In genomic region chr22:20424937-20425587, GRCh38 we compare ENCODE assay signal across 9 cellular contexts. TPM values are rescaled to one million over a fixed set of nuclear protein-coding genes. Genes with fewer than 3 reads are reported as not detected.
DNase-seq lines count a peak whose midpoint lies in the region; ATAC-seq, FAIRE-seq and TF ChIP-seq lines count a peak whose summit lies in the region.
"Had no signal": no experiment of that assay in that cellular context is flagged by ENCODE, and none has a peak within 500 bp of the region (broad histone marks: within the 10 kb centered on the region; RNA-seq: fewer than 3 reads in every experiment).

No MANE protein-coding gene starts in this region.

- H3K9me3 ChIP-seq in breast epithelium (no peaks in the 10 kb centered on the region), mammary epithelial cell (replicated peaks; ENCODE audit: insufficient read depth, low read length) (no peaks in the 10 kb centered on the region), keratinocyte (ENCODE audit: control insufficient read depth, low read depth, low read length) (no peaks in the 10 kb centered on the region), tibial artery (no peaks in the 10 kb centered on the region), prostate gland (no peaks in the 10 kb centered on the region)

- no TSS peak for BruUV-seq in mammary epithelial cell (replicated peaks; lab: Mats Ljungman, UMichigan)

- TF ChIP-seq CTCF in breast epithelium (IDR thresholded peaks at IDR 0.05) (no peak), mammary epithelial cell (conservative IDR thresholded peaks at IDR 0.05 in 1 of 2, IDR thresholded peaks at IDR 0.05 in 1 of 2; ENCODE audit: extremely low read depth in 1 of 2, insufficient read depth in 1 of 2, low read depth in 1 of 2, low read length in 2 of 2) (no peak), brain microvascular endothelial cell (IDR thresholded peaks at IDR 0.05; ENCODE audit: low read depth, low read length, missing control alignments) (no peak), keratinocyte (optimal IDR thresholded peaks at IDR 0.05 in 1 of 3, IDR thresholded peaks at IDR 0.05 in 1 of 3, conservative IDR thresholded peaks at IDR 0.05 in 1 of 3; ENCODE audit: extremely low read depth in 1 of 3, insufficient read depth in 2 of 3, low read length in 3 of 3) (no peak), tibial artery (IDR thresholded peaks at IDR 0.05) (no peak), prostate gland (IDR thresholded peaks at IDR 0.05) (no peak)

- H3K27me3 ChIP-seq in breast epithelium, result peaks cover 0 to 5% of the 10 kb centered on the region in 2 donors
- H3K27me3 ChIP-seq in mammary epithelial cell (ENCODE audit: insufficient read depth, low read length), result peaks cover 3% of the 10 kb centered on the region
- no peaks in the 10 kb centered on the region for H3K27me3 ChIP-seq in brain microvascular endothelial cell (replicated peaks)
- peaks cover 54% of the 10 kb centered on the region for H3K27me3 ChIP-seq in keratinocyte (ENCODE audit: control insufficient read depth, extremely low read depth, insufficient read depth, low read length)
- no peaks in the 10 kb centered on the region for H3K27me3 ChIP-seq in tibial artery
- H3K27me3 ChIP-seq in prostate gland (replicated peaks; ENCODE audit: insufficient read depth), result no peaks in the 10 kb centered on the region

- ATAC-seq in GM18873 (IDR thresholded peaks at IDR 0.05; ENCODE audit: low FRiP score, unreplicated experiment) (no peak), HG03175 (IDR thresholded peaks at IDR 0.05; ENCODE audit: unreplicated experiment) (no peak)

- peaks cover 4 to 11% of the 10 kb centered on the region in 2 donors for H3K4me1 ChIP-seq in breast epithelium
- peaks cover 3% of the 10 kb centered on the region for H3K4me1 ChIP-seq in mammary epithelial cell (ENCODE audit: insufficient read depth, low read length)
- H3K4me1 ChIP-seq in keratinocyte (ENCODE audit: control insufficient read depth, extremely low read depth, insufficient read depth, low read length), result peaks cover 12% of the 10 kb centered on the region
- peaks cover 0 to 41% (median 21%) of the 10 kb centered on the region in 4 donors for H3K4me1 ChIP-seq in tibial artery
- no peaks in the 10 kb centered on the region for H3K4me1 ChIP-seq in prostate gland (replicated peaks)

- H3K4me2 ChIP-seq in mammary epithelial cell (ENCODE audit: insufficient read depth, low read depth, low read length) (no peak overlapping the region), keratinocyte (ENCODE audit: control insufficient read depth, extremely low read depth, insufficient read depth, low read depth, low read length) (peak overlapping the region; percentile 73)

- H3K4me3 ChIP-seq in breast epithelium (peak overlapping the region in 2 of 3 donors; percentile 9 to 45), mammary epithelial cell (replicated peaks in 1 of 3; ENCODE audit: insufficient read depth in 1 of 3, low read depth in 2 of 3, low read length in 3 of 3) (no peak overlapping the region), brain microvascular endothelial cell (ENCODE audit: low read depth, low read length) (no peak overlapping the region), keratinocyte (ENCODE audit: control insufficient read depth in 2 of 3, extremely low read depth in 1 of 3, insufficient read depth in 2 of 3, low read depth in 1 of 3, low read length in 3 of 3) (peak overlapping the region in 2 of 3 experiments; percentile 23 to 46), tibial artery (no peak overlapping the region), prostate gland (no peak overlapping the region)

- intact Hi-C loops in breast epithelium (cut with DNase I; ENCODE audit: low total_unique reads), result no loop called here
- intact Hi-C loops in mammary epithelial cell (cut with micrococcal nuclease), result no loop called here
- intact Hi-C loops in tibial artery (cut with DNase I; ENCODE audit: low total_unique reads), result loop anchor here (10.0 kb wide), 1 partner anchor 150 kb away; no protein-coding TSS in a partner anchor
- intact Hi-C loops in prostate gland (cut with DNase I), result no loop called here

- no peak for FAIRE-seq in keratinocyte (lab: Jason Lieb, UNC)

- H3K9ac ChIP-seq in mammary epithelial cell (ENCODE audit: insufficient read depth, low read length) (no peak overlapping the region), keratinocyte (ENCODE audit: control insufficient read depth, extremely low read depth, insufficient read depth, low read length) (no peak overlapping the region)

- H3K27ac ChIP-seq in breast epithelium, result peak overlapping the region in 1 of 2 donors; percentile 74
- no peak overlapping the region for H3K27ac ChIP-seq in mammary epithelial cell (ENCODE audit: insufficient read depth, low read depth, low read length)
- no peak overlapping the region for H3K27ac ChIP-seq in brain microvascular endothelial cell
- no peak overlapping the region for H3K27ac ChIP-seq in keratinocyte (ENCODE audit: control insufficient read depth, insufficient read depth, low read length)
- H3K27ac ChIP-seq in tibial artery, result peak overlapping the region; percentile 51 to 55
- no peak overlapping the region for H3K27ac ChIP-seq in prostate gland

- H3K79me2 ChIP-seq in mammary epithelial cell (ENCODE audit: insufficient read depth, low read length) (no peaks in the 10 kb centered on the region), keratinocyte (ENCODE audit: control insufficient read depth, insufficient read depth, low read length) (no peaks in the 10 kb centered on the region)

- no peaks in the 10 kb centered on the region for H3K9me1 ChIP-seq in keratinocyte (ENCODE audit: control insufficient read depth, extremely low read depth, insufficient read depth, low read length)

- 93% methylated on average over 19 of the region's 61 CpGs for WGBS in mammary epithelial cell (ENCODE audit: low coverage, missing lambda C conversion rate)
- 83% methylated on average over 52 of the region's 61 CpGs for WGBS in prostate gland

- TF ChIP-seq POLR2A in breast epithelium (IDR thresholded peaks at IDR 0.05), result no peak
- no peak for TF ChIP-seq POLR2A in prostate gland (IDR thresholded peaks at IDR 0.05)

- CTCF ChIA-PET in mammary epithelial cell (lab: Charles Lee; ENCODE audit: low non-redundant PET), result no interaction called here

- no peaks in the 10 kb centered on the region for H4K20me1 ChIP-seq in mammary epithelial cell (ENCODE audit: insufficient read depth, low read length)
- H4K20me1 ChIP-seq in keratinocyte (ENCODE audit: control insufficient read depth, extremely low read depth, insufficient read depth, low read length), result peaks cover under 1% of the 10 kb centered on the region

- in situ Hi-C loops in mammary epithelial cell (cut with MboI; ENCODE audit: low sequenced_read_pairs in 2 of 2), result no loop called here
- in situ Hi-C loops in brain microvascular endothelial cell (cut with HindIII; ENCODE audit: low pct_ligation_motif_present, low sequenced_read_pairs), result no loop called here

- dilution Hi-C loops in mammary epithelial cell (cut with HindIII; ENCODE audit: low sequenced_read_pairs) (no loop called here), keratinocyte (cut with MboI; ENCODE audit: extremely low pct_ligation_motif_present, low sequenced_read_pairs) (no loop called here)

- no peak overlapping the region for H2AFZ ChIP-seq in mammary epithelial cell (ENCODE audit: low read depth, low read length)
- no peak overlapping the region for H2AFZ ChIP-seq in keratinocyte (ENCODE audit: control insufficient read depth, low read length)

- DNase-seq in breast epithelium (ENCODE audit: low spot score in 2 of 2) (no peak), mammary epithelial cell (no peak), brain microvascular endothelial cell (peak; percentile 24), keratinocyte (ENCODE audit: low read depth, low spot score) (peak; percentile 21), tibial artery (no peak), prostate gland (ENCODE audit: low spot score) (no peak)
- DNase-seq: NCI-H2081 had no signal

- H3K36me3 ChIP-seq in breast epithelium (no peaks in the 10 kb centered on the region), mammary epithelial cell (ENCODE audit: insufficient read depth, low read length) (no peaks in the 10 kb centered on the region), brain microvascular endothelial cell (replicated peaks) (peaks cover 33% of the 10 kb centered on the region), keratinocyte (ENCODE audit: control insufficient read depth in 2 of 2, extremely low read depth in 1 of 2, insufficient read depth in 2 of 2, low read length in 2 of 2) (no peaks in the 10 kb centered on the region), tibial artery (peaks cover 14 to 50% (median 46%) of the 10 kb centered on the region in 3 donors), prostate gland (no peaks in the 10 kb centered on the region)

RNA-seq across cellular contexts. Expression of gene SCARF2, which starts 12.6 kb away (rescaled TPM):
- 10 to 100 TPM in 2 of 3 donors, 1 to 10 TPM in 1; 5.3 to 14.7 (median 12.3) TPM for total RNA-seq in breast epithelium
- 1 to 10 TPM; 1.1 to 1.5 TPM for total RNA-seq in mammary epithelial cell
- 0.08 TPM for polyA plus RNA-seq in mammary epithelial cell
- not detected for polyA minus RNA-seq in mammary epithelial cell
- 0.05 to 0.06 TPM (median 0.05 TPM) in 3 replicates for polyA plus RNA-seq in keratinocyte
- not detected for polyA plus RNA-seq in keratinocyte (2011; ENCODE audit: low read depth)
- 0.10 and 0.12 TPM in 2 replicates for polyA plus RNA-seq in keratinocyte (2011; cell fraction: cytosol; rRNA removed)
- polyA plus RNA-seq in keratinocyte (2011; cell fraction: nucleus; rRNA removed), result 0.23 and 0.28 TPM in 2 replicates
- 0.09 and 0.31 TPM in 2 replicates for polyA plus RNA-seq in keratinocyte (2012; ENCODE audit: low replicate concordance)
- 0.10 to 0.26 TPM in 2 of 3 replicates, not detected in the other for polyA minus RNA-seq in keratinocyte
- not detected for polyA minus RNA-seq in keratinocyte (2011; cell fraction: cytosol; rRNA and poly(A)+ RNA removed)
- polyA minus RNA-seq in keratinocyte (2011; cell fraction: nucleus; rRNA and poly(A)+ RNA removed), result 0.23 and 0.84 TPM in 2 replicates
- 10 to 100 TPM; 12.8 to 28.6 TPM for total RNA-seq in prostate gland

RNA-seq across cellular contexts. Expression of gene ZNF74, which starts 31.1 kb away (rescaled TPM):
- total RNA-seq in breast epithelium (10 to 100 TPM in 1 of 3 donors, 1 to 10 TPM in 2; 4.8 to 11.5 (median 10.0) TPM), mammary epithelial cell (10 to 100 TPM in 1 of 2 donors, 1 to 10 TPM in 1; 7.8 to 12.8 TPM), prostate gland (10 to 100 TPM; 17.0 to 41.6 TPM)
- polyA plus RNA-seq in mammary epithelial cell (5.9 TPM), keratinocyte (5.2 to 7.2 TPM (median 6.1 TPM) in 3 replicates)
- polyA minus RNA-seq in mammary epithelial cell (0.26 TPM), keratinocyte (4.0 to 7.1 TPM (median 4.8 TPM) in 3 replicates)
- polyA plus RNA-seq in keratinocyte (2011; ENCODE audit: low read depth), result 0.91 TPM
- 4.0 and 6.1 TPM in 2 replicates for polyA plus RNA-seq in keratinocyte (2011; cell fraction: cytosol; rRNA removed)
- polyA plus RNA-seq in keratinocyte (2011; cell fraction: nucleus; rRNA removed), result 7.7 and 10.1 TPM in 2 replicates
- 4.3 and 5.9 TPM in 2 replicates for polyA plus RNA-seq in keratinocyte (2012; ENCODE audit: low replicate concordance)
- 13.8 TPM for polyA minus RNA-seq in keratinocyte (2011; cell fraction: cytosol; rRNA and poly(A)+ RNA removed)
- polyA minus RNA-seq in keratinocyte (2011; cell fraction: nucleus; rRNA and poly(A)+ RNA removed), result 7.8 and 8.4 TPM in 2 replicates

Comparison
In these comparisons a context has a peak if more than half of its experiments do, and no peak if none do; other contexts are left out.
1. H3K4me3 ChIP-seq: peak in breast epithelium (2 of 3) and keratinocyte (2 of 3); none in mammary epithelial cell (0 of 3), brain microvascular endothelial cell (single experiment), tibial artery (0 of 2) and prostate gland (0 of 2).
2. DNase-seq: peak in brain microvascular endothelial cell (single experiment) and keratinocyte (single experiment); none in breast epithelium (0 of 2), mammary epithelial cell (single experiment), tibial artery (0 of 2) and prostate gland (single experiment).
3. H3K27ac ChIP-seq: peak in tibial artery (2 of 2); none in mammary epithelial cell (single experiment), brain microvascular endothelial cell (single experiment), keratinocyte (single experiment) and prostate gland (0 of 2).